Comparison of ENCODE assay signal across 9 cellular contexts in genomic region chr16:81632392-81633146, GRCh38.
DNase-seq lines count a peak whose midpoint lies in the region; TF ChIP-seq lines count a peak whose summit lies in the region.
"Had no signal": no experiment of that assay in that cellular context is flagged by ENCODE, and none has a peak within 500 bp of the region (broad histone marks: within the 10 kb centered on the region; RNA-seq: fewer than 3 reads in every experiment).

No MANE protein-coding gene starts in this region.

- no peaks in the 10 kb centered on the region for H3K4me1 Mint-ChIP-seq in chondrocyte (ENCODE audit: low read depth)

- H3K27ac Mint-ChIP-seq in chondrocyte (ENCODE audit: unreplicated experiment): no peak overlapping the region

- H3K27ac ChIP-seq in HUES64 (ENCODE audit: low read depth, low read length) (peak overlapping the region; percentile 67), skin epidermis (peak overlapping the region in 16 of 21 experiments; percentile 0 to 87 (median 68))

- no peaks in the 10 kb centered on the region for H3K36me3 Mint-ChIP-seq in chondrocyte (ENCODE audit: low read depth)

- WGBS in HUES64: 83% methylated on average over 18 of the region's 18 CpGs

- H3K9ac ChIP-seq in HUES64 (ENCODE audit: low read depth, low read length): peak overlapping the region; percentile 10; the same call in 1 of the 2 replicates

- H3K4me3 Mint-ChIP-seq in chondrocyte (ENCODE audit: unreplicated experiment): no peak overlapping the region

- no peaks in the 10 kb centered on the region for H3K9me3 Mint-ChIP-seq in chondrocyte (ENCODE audit: low read depth)

- TF ChIP-seq CTCF in chondrocyte (IDR thresholded peaks at IDR 0.05): no peak

- no peaks in the 10 kb centered on the region for H3K27me3 Mint-ChIP-seq in chondrocyte (ENCODE audit: low read depth)

- DNase-seq in activated CD4-positive, alpha-beta T cell treated with anti-CD3 and anti-CD28 coated beads for 4 hours: peak; percentile 81
- peak; percentile 85 for DNase-seq in dermis blood vessel endothelial cell
- no peak for DNase-seq in inferior parietal cortex (ENCODE audit: extremely low spot score)
- no peak for DNase-seq in chondrocyte (ENCODE audit: low spot score)
- DNase-seq in NCI-H146 (lab: John Stamatoyannopoulos, UW): no peak
- DNase-seq in mesenteric fat pad (ENCODE audit: low spot score): no peak
- DNase-seq: pancreas had no signal

- H3K9me3 ChIP-seq in HUES64 (ENCODE audit: insufficient read depth, low read depth, low read length): no peaks in the 10 kb centered on the region
- H3K9me3 ChIP-seq: pancreas had no signal

- H3K27me3 ChIP-seq in HUES64 (ENCODE audit: insufficient read depth, low read length): no peaks in the 10 kb centered on the region
- H3K27me3 ChIP-seq: pancreas had no signal

- H3K36me3 ChIP-seq in HUES64 (ENCODE audit: insufficient read depth, low read length): no peaks in the 10 kb centered on the region
- H3K36me3 ChIP-seq: pancreas had no signal

- H3K4me3 ChIP-seq in HUES64 (ENCODE audit: low read length) (no peak overlapping the region), skin epidermis (no peak overlapping the region)
- H3K4me3 ChIP-seq: pancreas had no signal

- peaks cover 46% of the 10 kb centered on the region for H3K4me1 ChIP-seq in HUES64 (ENCODE audit: insufficient read depth, low read length)

Comparison
In these comparisons a context has a peak if more than half of its experiments do, and no peak if none do; other contexts are left out.
1. DNase-seq: peak in activated CD4-positive, alpha-beta T cell treated with anti-CD3 and anti-CD28 coated beads for 4 hours (2 of 2) and dermis blood vessel endothelial cell (single experiment); none in inferior parietal cortex (single experiment), chondrocyte (single experiment), NCI-H146 (single experiment) and mesenteric fat pad (single experiment).